ENCODE assay signal across 13 cellular contexts in genomic region chr15:73708691-73709090, GRCh38. TPM values are rescaled to one million over a fixed set of nuclear protein-coding genes. Genes with fewer than 3 reads are reported as not detected.
A peak's percentile ranks its signal among the peaks of the same experiment; 100 is the strongest.
DNase-seq lines count a peak whose midpoint lies in the region; FAIRE-seq and TF ChIP-seq lines count a peak whose summit lies in the region.
"Had no signal": no experiment of that assay in that cellular context is flagged by ENCODE, and none has a peak within 500 bp of the region (broad histone marks: within the 10 kb centered on the region; RNA-seq: fewer than 3 reads in every experiment).

No MANE protein-coding gene starts in this region.

- H3K36me3 Mint-ChIP-seq in activated T-helper 1 cell treated with anti-CD3 and anti-CD28 coated beads, Interleukin-12 subunit alpha, Interleukin-12 subunit beta, Interleukin-2, Interleukin-4 antibody, amounts not matched to agents 30 ng/mL and 10 ng/mL and 1 ng/mL, durations not matched to agents 14 hours and 24 hours and 36 hours (ENCODE audit: low read depth), result no peaks in the 10 kb centered on the region
- H3K36me3 Mint-ChIP-seq in endothelial cell (ENCODE audit: low read depth, unreplicated experiment), result peaks cover 62% of the 10 kb centered on the region
- H3K36me3 Mint-ChIP-seq in progenitor cell of endocrine pancreas (ENCODE audit: insufficient read depth), result peaks cover 25% of the 10 kb centered on the region
- H3K36me3 Mint-ChIP-seq: CD4-positive, alpha-beta memory T cell had no signal

- peaks cover 18 to 94% of the 10 kb centered on the region in 2 experiments; a peak in 2 of 3 replicates for H3K36me3 ChIP-seq in HEK293 (ENCODE audit: control insufficient read depth in 2 of 2, insufficient read depth in 1 of 2, low read length in 2 of 2)

- TF ChIP-seq POLR2A in GM12892 (IDR thresholded peaks at IDR 0.05; ENCODE audit: low read depth, low read length), result no peak

- no peak for FAIRE-seq in GM12892 (lab: Jason Lieb, UNC)
- FAIRE-seq: A549, GM12878 had no signal

- TF ChIP-seq CTCF in HEK293 (tag by site-specific recombination; IDR thresholded peaks at IDR 0.05) (no peak), endothelial cell (IDR thresholded peaks at IDR 0.05; ENCODE audit: unreplicated experiment) (no peak), progenitor cell of endocrine pancreas (IDR thresholded peaks at IDR 0.05; ENCODE audit: unreplicated experiment) (no peak)

- no peak overlapping the region for H3K27ac ChIP-seq in HEK293 (ENCODE audit: extremely low read depth, low read depth, low read length)
- H3K27ac ChIP-seq: A549 had no signal

- DNase-seq in activated T-helper 1 cell treated with anti-CD3 and anti-CD28 coated beads, Interleukin-12 subunit alpha, Interleukin-12 subunit beta, Interleukin-2, Interleukin-4 antibody, amounts not matched to agents 30 ng/mL and 10 ng/mL and 1 ng/mL, durations not matched to agents 14 hours and 24 hours and 36 hours (ENCODE audit: low spot score), result no peak
- DNase-seq in endothelial cell (ENCODE audit: low spot score) (no peak), progenitor cell of endocrine pancreas (ENCODE audit: low spot score, unreplicated experiment) (no peak), NCI-H2196 (lab: John Stamatoyannopoulos, UW; ENCODE audit: unreplicated experiment) (no peak), GM12892 (ENCODE audit: insufficient read length) (no peak)
- no peak for DNase-seq in stimulated activated CD4-positive, alpha-beta T cell treated with anti-CD3 and anti-CD28 coated beads, Interleukin-15, amount 100 ng/mL, for 24 hours
- DNase-seq: BE2C; CD4-positive, alpha-beta memory T cell; DMS79 had no signal

- peak overlapping the region; percentile 26 for H3K27ac Mint-ChIP-seq in activated T-helper 1 cell treated with anti-CD3 and anti-CD28 coated beads, Interleukin-12 subunit alpha, Interleukin-12 subunit beta, Interleukin-2, Interleukin-4 antibody, amounts not matched to agents 30 ng/mL and 10 ng/mL and 1 ng/mL, durations not matched to agents 14 hours and 24 hours and 36 hours
- H3K27ac Mint-ChIP-seq in endothelial cell (ENCODE audit: unreplicated experiment), result peak overlapping the region; percentile 74
- peak overlapping the region; percentile 42 for H3K27ac Mint-ChIP-seq in progenitor cell of endocrine pancreas
- H3K27ac Mint-ChIP-seq: IgD-negative memory B cell had no signal

- H3K9me3 ChIP-seq in HEK293 (ENCODE audit: control insufficient read depth, insufficient read depth, low read depth, low read length), result no peaks in the 10 kb centered on the region
- H3K9me3 ChIP-seq: A549, BE2C had no signal

- CTCF ChIA-PET in HEK293 (lab: Yijun Ruan, JAX), result interaction anchor here (0.8 to 3.2 kb wide), 3 partner anchors 9 to 74 kb away, joined by 3 to 11 read pairs (median 3); no protein-coding TSS in a partner anchor

- peaks cover 9% of the 10 kb centered on the region for H3K4me1 Mint-ChIP-seq in activated T-helper 1 cell treated with anti-CD3 and anti-CD28 coated beads, Interleukin-12 subunit alpha, Interleukin-12 subunit beta, Interleukin-2, Interleukin-4 antibody, amounts not matched to agents 30 ng/mL and 10 ng/mL and 1 ng/mL, durations not matched to agents 14 hours and 24 hours and 36 hours (ENCODE audit: low read depth)
- peaks cover 35% of the 10 kb centered on the region for H3K4me1 Mint-ChIP-seq in endothelial cell (ENCODE audit: unreplicated experiment)
- H3K4me1 Mint-ChIP-seq in progenitor cell of endocrine pancreas (ENCODE audit: low read depth), result no peaks in the 10 kb centered on the region
- H3K4me1 Mint-ChIP-seq: IgD-negative memory B cell had no signal

- intact Hi-C loops in activated T-helper 1 cell treated with anti-CD3 and anti-CD28 coated beads, Interleukin-12 subunit alpha, Interleukin-12 subunit beta, Interleukin-2, Interleukin-4 antibody, amounts not matched to agents 30 ng/mL and 10 ng/mL and 1 ng/mL, durations not matched to agents 14 hours and 24 hours and 36 hours (cut with micrococcal nuclease), result loop anchor here (10.0 kb wide), 1 partner anchor 424 kb away; no protein-coding TSS in a partner anchor

- H3K4me3 Mint-ChIP-seq in activated T-helper 1 cell treated with anti-CD3 and anti-CD28 coated beads, Interleukin-12 subunit alpha, Interleukin-12 subunit beta, Interleukin-2, Interleukin-4 antibody, amounts not matched to agents 30 ng/mL and 10 ng/mL and 1 ng/mL, durations not matched to agents 14 hours and 24 hours and 36 hours, result no peak overlapping the region
- H3K4me3 Mint-ChIP-seq in endothelial cell (ENCODE audit: unreplicated experiment) (peak overlapping the region; percentile 57), progenitor cell of endocrine pancreas (ENCODE audit: low read depth) (no peak overlapping the region)
- H3K4me3 Mint-ChIP-seq: CD4-positive, alpha-beta memory T cell; IgD-negative memory B cell had no signal

- no peaks in the 10 kb centered on the region for H3K9me3 Mint-ChIP-seq in activated T-helper 1 cell treated with anti-CD3 and anti-CD28 coated beads, Interleukin-12 subunit alpha, Interleukin-12 subunit beta, Interleukin-2, Interleukin-4 antibody, amounts not matched to agents 30 ng/mL and 10 ng/mL and 1 ng/mL, durations not matched to agents 14 hours and 24 hours and 36 hours
- H3K9me3 Mint-ChIP-seq in endothelial cell (ENCODE audit: unreplicated experiment) (no peaks in the 10 kb centered on the region), progenitor cell of endocrine pancreas (ENCODE audit: low read depth) (no peaks in the 10 kb centered on the region)
- H3K9me3 Mint-ChIP-seq: CD4-positive, alpha-beta memory T cell; IgD-negative memory B cell had no signal

- no peaks in the 10 kb centered on the region for H3K4me1 ChIP-seq in HEK293 (ENCODE audit: control insufficient read depth, insufficient read depth, low read length)
- H3K4me1 ChIP-seq: A549, BE2C had no signal

- POLR2A ChIA-PET in HEK293 (lab: Yijun Ruan, JAX), result no interaction called here

- peaks cover 10% of the 10 kb centered on the region for H3K27me3 Mint-ChIP-seq in activated T-helper 1 cell treated with anti-CD3 and anti-CD28 coated beads, Interleukin-12 subunit alpha, Interleukin-12 subunit beta, Interleukin-2, Interleukin-4 antibody, amounts not matched to agents 30 ng/mL and 10 ng/mL and 1 ng/mL, durations not matched to agents 14 hours and 24 hours and 36 hours (ENCODE audit: insufficient read depth)
- H3K27me3 Mint-ChIP-seq in endothelial cell (ENCODE audit: unreplicated experiment) (peaks cover 18% of the 10 kb centered on the region), progenitor cell of endocrine pancreas (no peaks in the 10 kb centered on the region)

- H3K4me3 ChIP-seq in HEK293 (ENCODE audit: low read depth, low read length), result no peak overlapping the region
- H3K4me3 ChIP-seq: A549, GM12878 had no signal

TF ChIP-seq in HEK293, 187 proteins besides CTCF, POLR2A, EP300 and RAD21:
- TF ChIP-seq ZNF571 (tag by site-specific recombination; IDR thresholded peaks at IDR 0.05), result no peak
- 0 out of 2 replicates have a peak, but pooled peaks have one; percentile 6 for TF ChIP-seq ZFHX2 (tag by site-specific recombination; conservative IDR thresholded peaks at IDR 0.05)
- 0 out of 2 replicates have a peak, but pooled peaks have one; percentile 16 for TF ChIP-seq ZBTB7A (tag by site-specific recombination; IDR thresholded peaks at IDR 0.05; ENCODE audit: low read depth)
TF ChIP-seq in HEK293: peak in this region for 2.

RNA-seq across cellular contexts. Expression of gene CD276, which starts 24.5 kb away (rescaled TPM):
- 29.0 and 29.2 TPM in 2 replicates for total RNA-seq in activated T-helper 1 cell treated with anti-CD3 and anti-CD28 coated beads, Interleukin-12 subunit alpha, Interleukin-12 subunit beta, Interleukin-2, Interleukin-4 antibody, amounts not matched to agents 30 ng/mL and 10 ng/mL and 1 ng/mL, durations not matched to agents 14 hours and 24 hours and 36 hours
- total RNA-seq in endothelial cell (ENCODE audit: unreplicated experiment) (552 TPM), progenitor cell of endocrine pancreas (198 and 207 TPM in 2 replicates)
- 0.13 TPM for polyA plus RNA-seq in GM12892 (2012; ENCODE audit: missing spikeins)
- polyA plus RNA-seq: CD4-positive, alpha-beta memory T cell; IgD-negative memory B cell had no signal

RNA-seq across cellular contexts. Expression of gene INSYN1, which starts 44.5 kb away (rescaled TPM):
- not detected in 2 replicates for total RNA-seq in activated T-helper 1 cell treated with anti-CD3 and anti-CD28 coated beads, Interleukin-12 subunit alpha, Interleukin-12 subunit beta, Interleukin-2, Interleukin-4 antibody, amounts not matched to agents 30 ng/mL and 10 ng/mL and 1 ng/mL, durations not matched to agents 14 hours and 24 hours and 36 hours
- 4.8 TPM for total RNA-seq in endothelial cell (ENCODE audit: unreplicated experiment)
- 3.7 and 4.5 TPM in 2 replicates for total RNA-seq in progenitor cell of endocrine pancreas
- polyA plus RNA-seq in GM12892 (2012; ENCODE audit: missing spikeins), result not detected
- total RNA-seq: CD4-positive, alpha-beta memory T cell; GM12878 had no signal
- polyA plus RNA-seq: CD4-positive, alpha-beta memory T cell; GM12878; IgD-negative memory B cell had no signal
